In the genomic region with DNA sequence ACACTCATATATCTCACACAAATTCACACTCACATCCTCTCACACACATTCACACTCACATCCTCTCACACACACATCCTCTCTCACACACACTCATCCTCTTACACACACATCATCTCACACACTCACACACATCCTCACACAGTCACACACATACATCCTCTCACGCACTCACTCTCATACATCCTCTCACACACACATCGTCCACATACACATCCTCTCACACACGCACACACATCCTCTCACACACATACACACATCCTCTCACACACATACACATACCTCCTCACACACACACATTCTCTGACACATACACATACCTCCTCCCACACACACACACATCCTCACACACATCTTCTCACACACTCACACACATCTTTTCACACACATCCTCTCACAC, we compare ENCODE assay signal across 3 cellular contexts.
TF ChIP-seq lines count a peak whose summit lies in the region.

No MANE protein-coding gene starts in this region.

TF ChIP-seq in HepG2, 621 proteins besides CTCF, POLR2A, EP300 and RAD21:
- TF ChIP-seq ZNF678 (CRISPR knock-in tag; IDR thresholded peaks at IDR 0.05) (no peak), NFRKB (IDR thresholded peaks at IDR 0.05) (peak; percentile 40; the same call in 1 of the 2 replicates), ZKSCAN1 (IDR thresholded peaks at IDR 0.05; ENCODE audit: low read length) (no peak), NBN (conservative IDR thresholded peaks at IDR 0.05) (0 out of 2 replicates have a peak, but pooled peaks have one; percentile 45)
- TF ChIP-seq, protein P1, sequence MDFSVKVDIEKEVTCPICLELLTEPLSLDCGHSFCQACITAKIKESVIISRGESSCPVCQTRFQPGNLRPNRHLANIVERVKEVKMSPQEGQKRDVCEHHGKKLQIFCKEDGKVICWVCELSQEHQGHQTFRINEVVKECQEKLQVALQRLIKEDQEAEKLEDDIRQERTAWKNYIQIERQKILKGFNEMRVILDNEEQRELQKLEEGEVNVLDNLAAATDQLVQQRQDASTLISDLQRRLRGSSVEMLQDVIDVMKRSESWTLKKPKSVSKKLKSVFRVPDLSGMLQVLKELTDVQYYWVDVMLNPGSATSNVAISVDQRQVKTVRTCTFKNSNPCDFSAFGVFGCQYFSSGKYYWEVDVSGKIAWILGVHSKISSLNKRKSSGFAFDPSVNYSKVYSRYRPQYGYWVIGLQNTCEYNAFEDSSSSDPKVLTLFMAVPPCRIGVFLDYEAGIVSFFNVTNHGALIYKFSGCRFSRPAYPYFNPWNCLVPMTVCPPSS (IDR thresholded peaks at IDR 0.05), result 0 out of 2 replicates have a peak, but pooled peaks have one; percentile 19

TF ChIP-seq in WTC11, 78 proteins besides CTCF, POLR2A, EP300 and RAD21:
- TF ChIP-seq ZNF121 (CRISPR knock-in tag; IDR thresholded peaks at IDR 0.05) (no peak), ZNF232 (CRISPR knock-in tag; IDR thresholded peaks at IDR 0.05) (no peak), NR3C1 (CRISPR knock-in tag; conservative IDR thresholded peaks at IDR 0.05; ENCODE audit: low read depth) (no peak), ZBTB43 (CRISPR knock-in tag; IDR thresholded peaks at IDR 0.05) (peak; percentile 88; the same call in 1 of the 2 replicates), NFATC4 (CRISPR knock-in tag; IDR thresholded peaks at IDR 0.05) (no peak)

TF ChIP-seq in H1, 55 proteins besides CTCF, POLR2A, EP300 and RAD21:
- TF ChIP-seq CBX5 (IDR thresholded peaks at IDR 0.05; ENCODE audit: low read depth, low read length) (no peak), SP1 (IDR thresholded peaks at IDR 0.05; ENCODE audit: low read depth, low read length) (no peak), RXRA (IDR thresholded peaks at IDR 0.05; ENCODE audit: insufficient read depth, low read depth, low read length) (no peak), KDM1A (IDR thresholded peaks at IDR 0.05; ENCODE audit: borderline replicate concordance, low read length) (no peak), FOSL1 (IDR thresholded peaks at IDR 0.05; ENCODE audit: insufficient read depth, low read depth, low read length) (no peak)
